Comparison of ENCODE assay signal across 8 cellular contexts in the genomic region with DNA sequence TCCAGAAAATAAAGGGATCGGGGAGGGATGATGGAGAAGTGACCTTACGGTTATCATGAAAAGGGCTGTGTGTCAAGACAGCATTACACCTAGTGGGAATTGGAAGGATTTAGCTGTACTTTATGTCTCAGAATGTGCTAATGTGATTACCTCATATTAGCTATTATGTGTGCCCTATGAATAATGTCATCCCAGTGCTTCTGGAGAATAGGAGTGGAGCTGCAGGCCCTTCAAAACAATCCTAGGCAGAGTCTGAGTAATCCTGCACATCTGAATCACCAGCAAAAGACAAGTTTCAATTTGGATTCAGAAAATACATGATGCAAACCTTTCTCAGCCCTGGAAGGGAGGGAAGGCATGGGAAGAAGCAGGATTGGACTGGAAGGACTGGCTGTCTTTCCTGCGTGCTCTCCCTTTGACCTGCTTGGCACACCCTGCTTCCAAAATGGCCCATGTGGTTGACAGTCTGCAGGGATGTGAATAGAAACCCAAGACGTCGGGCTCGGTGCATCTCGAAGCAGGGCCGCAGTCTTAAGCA. TPM values are rescaled to one million over a fixed set of nuclear protein-coding genes. Genes with fewer than 3 reads are reported as not detected.
DNase-seq lines count a peak whose midpoint lies in the region; ATAC-seq and TF ChIP-seq lines count a peak whose summit lies in the region.

No MANE protein-coding gene starts in this region.

- H3K9me3 ChIP-seq in right lobe of liver: no peaks in the 10 kb centered on the region

- WGBS in right lobe of liver (ENCODE audit: insufficient coverage, low coverage, low lambda C conversion rate, missing lambda C conversion rate): 68% methylated on average over 3 of the region's 8 CpGs

- ATAC-seq in right lobe of liver (peak in 1 of 4 donors; percentile 8), HG02623 (IDR thresholded peaks at IDR 0.05; ENCODE audit: unreplicated experiment) (no peak)

- H3K9me3 Mint-ChIP-seq in activated T-helper 2 cell treated with anti-CD3 and anti-CD28 coated beads, Interferon-gamma antibody, Interleukin-2, Interleukin-4, amounts not matched to agents 10 μg/mL and 5 μg/mL and 100 μg/mL, durations not matched to agents 14 hours and 24 hours and 36 hours: no peaks in the 10 kb centered on the region

- no peaks in the 10 kb centered on the region for H3K36me3 Mint-ChIP-seq in activated T-helper 2 cell treated with anti-CD3 and anti-CD28 coated beads, Interferon-gamma antibody, Interleukin-2, Interleukin-4, amounts not matched to agents 10 μg/mL and 5 μg/mL and 100 μg/mL, durations not matched to agents 14 hours and 24 hours and 36 hours (ENCODE audit: low read depth)

- TF ChIP-seq POLR2A in right lobe of liver (IDR thresholded peaks at IDR 0.05): no peak

- no peaks in the 10 kb centered on the region for H3K27me3 Mint-ChIP-seq in activated T-helper 2 cell treated with anti-CD3 and anti-CD28 coated beads, Interferon-gamma antibody, Interleukin-2, Interleukin-4, amounts not matched to agents 10 μg/mL and 5 μg/mL and 100 μg/mL, durations not matched to agents 14 hours and 24 hours and 36 hours (ENCODE audit: low read depth)

- H3K4me3 ChIP-seq in cardiac fibroblast (replicated peaks in 1 of 2; ENCODE audit: low read depth in 2 of 2, low read length in 2 of 2) (no peak overlapping the region), right lobe of liver (no peak overlapping the region)

- DNase-seq in HS-5 (ENCODE audit: low read depth) (peak; percentile 82), cardiac fibroblast (ENCODE audit: low read depth in 2 of 2) (peak; percentile 97 to 99), right lobe of liver (no peak), superior temporal gyrus (ENCODE audit: extremely low spot score) (peak; percentile 75), DMS 273 (lab: John Stamatoyannopoulos, UW; ENCODE audit: unreplicated experiment) (no peak), activated T-cell treated with anti-CD3 and anti-CD28 coated beads for 4 hours (no peak)
- no peak for DNase-seq in activated T-helper 2 cell treated with anti-CD3 and anti-CD28 coated beads, Interferon-gamma antibody, Interleukin-2, Interleukin-4, amounts not matched to agents 10 μg/mL and 5 μg/mL and 100 μg/mL, durations not matched to agents 14 hours and 24 hours and 36 hours (ENCODE audit: low spot score)

- H3K36me3 ChIP-seq in right lobe of liver: no peaks in the 10 kb centered on the region

- H3K4me3 Mint-ChIP-seq in activated T-helper 2 cell treated with anti-CD3 and anti-CD28 coated beads, Interferon-gamma antibody, Interleukin-2, Interleukin-4, amounts not matched to agents 10 μg/mL and 5 μg/mL and 100 μg/mL, durations not matched to agents 14 hours and 24 hours and 36 hours (ENCODE audit: low read depth): no peak overlapping the region

- peaks cover 4 to 65% (median 40%) of the 10 kb centered on the region in 4 donors for H3K4me1 ChIP-seq in right lobe of liver

- no peak overlapping the region for H3K27ac Mint-ChIP-seq in activated T-helper 2 cell treated with anti-CD3 and anti-CD28 coated beads, Interferon-gamma antibody, Interleukin-2, Interleukin-4, amounts not matched to agents 10 μg/mL and 5 μg/mL and 100 μg/mL, durations not matched to agents 14 hours and 24 hours and 36 hours

- intact Hi-C loops in right lobe of liver (cut with DNase I): loop anchor here in 1 of 2 donors (10.0 kb wide), 1 partner anchor 442 kb away; no protein-coding TSS in a partner anchor
- intact Hi-C loops in activated T-helper 2 cell treated with anti-CD3 and anti-CD28 coated beads, Interferon-gamma antibody, Interleukin-2, Interleukin-4, amounts not matched to agents 10 μg/mL and 5 μg/mL and 100 μg/mL, durations not matched to agents 14 hours and 24 hours and 36 hours (cut with micrococcal nuclease): no loop called here

- H3K27me3 ChIP-seq in right lobe of liver: no peaks in the 10 kb centered on the region

- H3K4me1 Mint-ChIP-seq in activated T-helper 2 cell treated with anti-CD3 and anti-CD28 coated beads, Interferon-gamma antibody, Interleukin-2, Interleukin-4, amounts not matched to agents 10 μg/mL and 5 μg/mL and 100 μg/mL, durations not matched to agents 14 hours and 24 hours and 36 hours (ENCODE audit: low read depth): peaks cover 23% of the 10 kb centered on the region

- H3K27ac ChIP-seq in right lobe of liver: peak overlapping the region; percentile 90 to 99 (median 98)

- TF ChIP-seq CTCF in cardiac fibroblast (IDR thresholded peaks at IDR 0.05; ENCODE audit: low read depth, low read length): no peak
- TF ChIP-seq CTCF in right lobe of liver (IDR thresholded peaks at IDR 0.05): no peak

RNA-seq across cellular contexts. Expression of gene TARBP1, which starts 54.1 kb away (rescaled TPM):
- total RNA-seq in right lobe of liver: 10 to 100 TPM in 2 of 6 experiments, 1 to 10 TPM in 4; 7.2 to 16.7 (median 8.0) TPM
- total RNA-seq in activated T-helper 2 cell treated with anti-CD3 and anti-CD28 coated beads, Interferon-gamma antibody, Interleukin-2, Interleukin-4, amounts not matched to agents 10 μg/mL and 5 μg/mL and 100 μg/mL, durations not matched to agents 14 hours and 24 hours and 36 hours: 79.7 and 87.5 TPM in 2 replicates

Comparison
In these comparisons a context has a peak if more than half of its experiments do, and no peak if none do; other contexts are left out.
1. DNase-seq: peak in HS-5 (single experiment), cardiac fibroblast (2 of 2) and superior temporal gyrus (single experiment); none in right lobe of liver (0 of 3), activated T-helper 2 cell treated with anti-CD3 and anti-CD28 coated beads, Interferon-gamma antibody, Interleukin-2, Interleukin-4, amounts not matched to agents 10 μg/mL and 5 μg/mL and 100 μg/mL, durations not matched to agents 14 hours and 24 hours and 36 hours (single experiment), DMS 273 (single experiment) and activated T-cell treated with anti-CD3 and anti-CD28 coated beads for 4 hours (single experiment).